In genomic region chr1:86388228-86388627, GRCh38 we compare ENCODE assay signal across 18 cellular contexts. TPM values are rescaled to one million over a fixed set of nuclear protein-coding genes. Genes with fewer than 3 reads are reported as not detected.
A peak's percentile ranks its signal among the peaks of the same experiment; 100 is the strongest.
DNase-seq lines count a peak whose midpoint lies in the region; ATAC-seq, FAIRE-seq and TF ChIP-seq lines count a peak whose summit lies in the region.
"Had no signal": no experiment of that assay in that cellular context is flagged by ENCODE, and none has a peak within 500 bp of the region (broad histone marks: within the 10 kb centered on the region; RNA-seq: fewer than 3 reads in every experiment).

No MANE protein-coding gene starts in this region.

- H2AFZ ChIP-seq in GM23248: no peak overlapping the region

- H3K27ac ChIP-seq in GM23248 (peak overlapping the region; percentile 33), pancreas (no peak overlapping the region)
- H3K27ac ChIP-seq: BLaER1 had no signal

- H3K79me2 ChIP-seq in GM23248 (ENCODE audit: insufficient read depth): peaks cover 96% of the 10 kb centered on the region

- in situ Hi-C loops in GM23248 (cut with MboI): loop anchor here (10.0 kb wide), 1 partner anchor 117 kb away; no protein-coding TSS in a partner anchor

- H3K36me3 ChIP-seq in GM23248 (ENCODE audit: low read depth): 0 out of 2 replicates have a peak, but pooled peaks cover 4% of the 10 kb centered on the region
- H3K36me3 ChIP-seq in pancreas: no peaks in the 10 kb centered on the region
- H3K36me3 ChIP-seq: BLaER1, Peyer's patch had no signal

- H3K4me1 ChIP-seq in GM23248 (ENCODE audit: insufficient read depth) (peaks cover 28% of the 10 kb centered on the region), pancreas (peaks cover 0 to 6% (median 0%) of the 10 kb centered on the region in 3 donors)
- H3K4me1 ChIP-seq: BLaER1 had no signal

- peak; percentile 17 for FAIRE-seq in pancreas (lab: Jason Lieb, UNC)

- TF ChIP-seq CTCF in AG10803 (conservative IDR thresholded peaks at IDR 0.05; ENCODE audit: low read length) (no peak), cardiac fibroblast (IDR thresholded peaks at IDR 0.05; ENCODE audit: low read depth, low read length) (no peak), pancreas (IDR thresholded peaks at IDR 0.05) (no peak)

- 75 to 81% methylated on average over 2 of the region's 2 CpGs for WGBS in GM23248 (ENCODE audit: low coverage in 1 of 2, low lambda C conversion rate in 2 of 2, missing lambda C conversion rate in 2 of 2), 2 experiments
- WGBS in pancreas, 2 donors: 89 to 91% methylated on average over 2 of the region's 2 CpGs

- peaks cover 14% of the 10 kb centered on the region for H3F3A ChIP-seq in GM23248 (ENCODE audit: insufficient read depth)

- no peaks in the 10 kb centered on the region for H4K20me1 ChIP-seq in GM23248 (ENCODE audit: insufficient read depth)
- H4K20me1 ChIP-seq: BLaER1 had no signal

- intact Hi-C loops in pancreas (cut with DNase I): loop anchor here in 2 of 3 donors (10.0 kb wide), 1 partner anchor 117 kb away; no protein-coding TSS in a partner anchor

- no peak for ATAC-seq in pancreas
- no peak for ATAC-seq in HG03139 (IDR thresholded peaks at IDR 0.05; ENCODE audit: unreplicated experiment)
- no peak for ATAC-seq in GM19328 (IDR thresholded peaks at IDR 0.05; ENCODE audit: unreplicated experiment)

- no peak overlapping the region for H3K9ac ChIP-seq in GM23248
- H3K9ac ChIP-seq: BLaER1 had no signal

- DNase-seq in AG10803 (ENCODE audit: low read depth) (peak; percentile 25), GM23248 (peak; percentile 17), cardiac fibroblast (ENCODE audit: low read depth in 2 of 2) (peak; percentile 8 to 22), pancreas (no peak), occipital lobe (lab: John Stamatoyannopoulos, UW) (no peak)
- DNase-seq: DMS79; HCEC 1CT; KBM-7; NCI-H1105 treated with DMSO at 0.1 percent for 48 hours; NCI-H1694; NCI-H2107; NCI-H510A; NCI-H748 treated with DMSO at 0.1 percent for 48 hours; NK-92 treated with Interleukin-12 subunit alpha and Interleukin-12 subunit beta, amount 100 ng/mL, for 24 hours; Peyer's patch had no signal

- H3K4me2 ChIP-seq in GM23248 (ENCODE audit: unreplicated experiment): peak overlapping the region; percentile 64
- H3K4me2 ChIP-seq: BLaER1 had no signal

- H3K9me3 ChIP-seq in GM23248 (ENCODE audit: low read depth) (no peaks in the 10 kb centered on the region), pancreas (no peaks in the 10 kb centered on the region)
- H3K9me3 ChIP-seq: BLaER1, Peyer's patch had no signal

- no peaks in the 10 kb centered on the region for H3K27me3 ChIP-seq in GM23248 (replicated peaks; ENCODE audit: insufficient read depth)
- H3K27me3 ChIP-seq in pancreas: no peaks in the 10 kb centered on the region
- H3K27me3 ChIP-seq: BLaER1, Peyer's patch had no signal

- no peaks in the 10 kb centered on the region for H3K9me2 ChIP-seq in GM23248 (ENCODE audit: insufficient read depth)

- H3K4me3 ChIP-seq in AG10803 (ENCODE audit: low read length) (no peak overlapping the region), GM23248 (peak overlapping the region; percentile 12; the same call in 1 of the 2 replicates), cardiac fibroblast (replicated peaks in 1 of 2; ENCODE audit: low read depth in 2 of 2, low read length in 2 of 2) (no peak overlapping the region), pancreas (no peak overlapping the region)
- H3K4me3 ChIP-seq: BLaER1, Peyer's patch had no signal

RNA-seq across cellular contexts. Expression of gene ODF2L, which starts 7.9 kb away (rescaled TPM):
- total RNA-seq in GM23248 (2014; rRNA removed; shearing (Covaris generic)): 33.0 TPM in 2 replicates
- polyA plus RNA-seq in GM23248 (2016; fragmentation: Nextera tagmentation; extraction: Ambion mirVana): 46.9 and 50.0 TPM in 2 replicates
- 10 to 100 TPM in 2 of 6 donors, 1 to 10 TPM in 4; 6.1 to 19.5 (median 9.3) TPM for total RNA-seq in pancreas
- polyA plus RNA-seq in pancreas: 10 to 100 TPM; 31.5 to 36.4 TPM
- total RNA-seq in occipital lobe: 100 TPM

RNA-seq across cellular contexts. Expression of gene CLCA2, which starts 35.7 kb away (rescaled TPM):
- 0.22 and 0.51 TPM in 2 replicates for total RNA-seq in GM23248 (2014; rRNA removed; shearing (Covaris generic))
- 0.14 and 0.19 TPM in 2 replicates for polyA plus RNA-seq in GM23248 (2016; fragmentation: Nextera tagmentation; extraction: Ambion mirVana)
- under 1 TPM in 2 of 6 donors, not detected in 4; 0.06 to 0.12 TPM for total RNA-seq in pancreas
- polyA plus RNA-seq in pancreas: not detected
- total RNA-seq in occipital lobe: under 0.01 TPM

Comparison
In these comparisons a context has a peak if more than half of its experiments do, and no peak if none do; other contexts are left out.
1. DNase-seq: peak in AG10803 (single experiment), GM23248 (single experiment) and cardiac fibroblast (2 of 2); none in pancreas (0 of 6) and occipital lobe (single experiment).